Comparison of ENCODE assay signal across 8 cellular contexts in genomic region chr15:34101366-34102174, GRCh38. TPM values are rescaled to one million over a fixed set of nuclear protein-coding genes. Genes with fewer than 3 reads are reported as not detected.
DNase-seq lines count a peak whose midpoint lies in the region; ATAC-seq lines count a peak whose summit lies in the region.

Gene EMC7 (minus strand): TSS chr15:34101862. CDS start chr15:34101839, 23 bp downstream.
Gene PGBD4 (plus strand): TSS chr15:34102083. CDS start chr15:34102532, 449 bp downstream.

- peaks cover 12% of the 10 kb centered on the region for H3K9me3 Mint-ChIP-seq in dendritic cell treated with granulocyte-macrophage colony-stimulating factor and Interleukin-4, amounts not matched to agents 40 ng/mL and 50 ng/mL, for 4 days

- peak within 1 kb of the TSS; percentile 99 for H3K27ac Mint-ChIP-seq in dendritic cell treated with granulocyte-macrophage colony-stimulating factor and Interleukin-4, amounts not matched to agents 40 ng/mL and 50 ng/mL, for 4 days

- peaks cover 31% of the 10 kb centered on the region for H3K36me3 Mint-ChIP-seq in dendritic cell treated with granulocyte-macrophage colony-stimulating factor and Interleukin-4, amounts not matched to agents 40 ng/mL and 50 ng/mL, for 4 days (ENCODE audit: low read depth)

- H3K4me1 Mint-ChIP-seq in dendritic cell treated with granulocyte-macrophage colony-stimulating factor and Interleukin-4, amounts not matched to agents 40 ng/mL and 50 ng/mL, for 4 days (ENCODE audit: low read depth), result peaks cover 11% of the 10 kb centered on the region

- intact Hi-C loops in dendritic cell treated with granulocyte-macrophage colony-stimulating factor and Interleukin-4, amounts not matched to agents 40 ng/mL and 50 ng/mL, for 4 days (cut with micrococcal nuclease), result loop anchor here (1.0 to 10.0 kb wide), 4 partner anchors 63 to 263 kb away; partner anchors contain the start of genes AVEN, LPCAT4 and SLC12A6

- DNase-seq in CD1c-positive myeloid dendritic cell (ENCODE audit: extremely low spot score) (peak; percentile 99), NCI-H748 treated with DMSO at 0.1 percent for 48 hours (lab: John Stamatoyannopoulos, UW) (peak; percentile 92), left lobe of liver (ENCODE audit: low spot score) (peak; percentile 99)
- DNase-seq in activated CD4-positive, alpha-beta T cell treated with anti-CD3 and anti-CD28 coated beads, Interleukin-2, amount 50 U/mL, for 4 hours, result peak; percentile 99
- DNase-seq in stimulated activated CD4-positive, alpha-beta T cell treated with anti-CD3 and anti-CD28 coated beads, Interleukin-2, amount 100 ng/mL, for 24 hours, result peak; percentile 98 to 99

- ATAC-seq in GM19397 (IDR thresholded peaks at IDR 0.05; ENCODE audit: unreplicated experiment), result peak; percentile 98
- peak; percentile 92 for ATAC-seq in HG03565 (IDR thresholded peaks at IDR 0.05; ENCODE audit: unreplicated experiment)
- peak; percentile 99 for ATAC-seq in left lobe of liver

- H3K27me3 Mint-ChIP-seq in dendritic cell treated with granulocyte-macrophage colony-stimulating factor and Interleukin-4, amounts not matched to agents 40 ng/mL and 50 ng/mL, for 4 days, result no peaks in the 10 kb centered on the region

- peak within 1 kb of the TSS; percentile 99 for H3K4me3 Mint-ChIP-seq in dendritic cell treated with granulocyte-macrophage colony-stimulating factor and Interleukin-4, amounts not matched to agents 40 ng/mL and 50 ng/mL, for 4 days

RNA-seq across cellular contexts. Expression of gene EMC7, which starts in this region (rescaled TPM):
- total RNA-seq in left lobe of liver, result 38.1 TPM

RNA-seq across cellular contexts. Expression of gene PGBD4, which starts in this region (rescaled TPM):
- 0.93 TPM for total RNA-seq in left lobe of liver

Comparison
In these comparisons a context has a peak if more than half of its experiments do, and no peak if none do; other contexts are left out.
1. Peak in every context shown above with its lines: DNase-seq and ATAC-seq.